Comparison of ENCODE assay signal across 14 cellular contexts in the genomic region with DNA sequence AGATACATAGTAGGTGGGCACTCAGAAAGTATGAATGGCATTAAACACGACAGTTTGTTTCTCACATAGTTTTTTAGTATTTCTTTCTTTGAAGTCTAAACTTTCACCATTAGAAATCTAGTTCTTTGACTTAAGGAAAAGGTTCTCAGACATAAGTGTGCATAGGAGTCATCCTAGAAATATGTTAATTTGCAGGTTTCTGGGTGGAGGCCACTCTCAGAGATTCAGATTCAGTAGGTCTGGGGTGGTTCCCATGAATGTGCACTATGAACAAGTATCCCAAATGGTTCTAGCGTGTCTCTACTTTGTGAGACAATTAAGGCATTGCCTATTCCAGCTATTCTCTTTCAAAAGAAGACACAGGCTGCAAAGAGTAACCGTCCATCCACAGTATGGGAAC.
DNase-seq lines count a peak whose midpoint lies in the region; ATAC-seq and TF ChIP-seq lines count a peak whose summit lies in the region.
"Had no signal": no experiment of that assay in that cellular context is flagged by ENCODE, and none has a peak within 500 bp of the region (broad histone marks: within the 10 kb centered on the region; RNA-seq: fewer than 3 reads in every experiment).

No MANE protein-coding gene starts in this region.

- TF ChIP-seq CTCF in left ventricle myocardium inferior (IDR thresholded peaks at IDR 0.05; ENCODE audit: borderline replicate concordance), result no peak
- TF ChIP-seq CTCF in PC-3 (conservative IDR thresholded peaks at IDR 0.05; ENCODE audit: low read depth, low read length), result no peak
- TF ChIP-seq CTCF in foreskin keratinocyte (conservative IDR thresholded peaks at IDR 0.05), result no peak
- TF ChIP-seq CTCF in stomach (IDR thresholded peaks at IDR 0.05), result no peak
- no peak for TF ChIP-seq CTCF in adrenal gland (IDR thresholded peaks at IDR 0.05)
- TF ChIP-seq CTCF in thyroid gland (IDR thresholded peaks at IDR 0.05), result no peak

- H3K4me2 ChIP-seq in PC-3 (ENCODE audit: low read length), result no peak overlapping the region
- H3K4me2 ChIP-seq: BLaER1 treated with 17β-estradiol and CSF1 and Interleukin-3, amounts not matched to agents 10 nM and 100 nM had no signal

- no peak overlapping the region for H2AFZ ChIP-seq in PC-3 (ENCODE audit: low read length)

- H3K4me1 ChIP-seq in left ventricle myocardium inferior (peaks cover 42% of the 10 kb centered on the region), PC-3 (ENCODE audit: insufficient read depth, low read length) (peaks cover 59% of the 10 kb centered on the region), foreskin keratinocyte (peaks cover 16% of the 10 kb centered on the region), stomach (no peaks in the 10 kb centered on the region), adrenal gland (replicated peaks in 1 of 2) (no peaks in the 10 kb centered on the region), thyroid gland (no peaks in the 10 kb centered on the region)
- H3K4me1 ChIP-seq: BLaER1 treated with 17β-estradiol and CSF1 and Interleukin-3, amounts not matched to agents 10 nM and 100 nM; HAP-1 had no signal

- CTCF ChIA-PET in PC-3 (lab: Charles Lee), result no interaction called here

- POLR2A ChIA-PET in PC-3 (lab: Charles Lee; ENCODE audit: unreplicated experiment), result no interaction called here

- H3K4me3 ChIP-seq in left ventricle myocardium inferior (no peak overlapping the region), PC-3 (ENCODE audit: low read length) (no peak overlapping the region), stomach (no peak overlapping the region), adrenal gland (no peak overlapping the region), thyroid gland (replicated peaks in 1 of 3) (no peak overlapping the region)
- H3K4me3 ChIP-seq: BLaER1 treated with 17β-estradiol and CSF1 and Interleukin-3, amounts not matched to agents 10 nM and 100 nM; HAP-1 had no signal

- H3F3A ChIP-seq in PC-3 (ENCODE audit: low read length, unreplicated experiment), result no peaks in the 10 kb centered on the region

- H3K36me3 ChIP-seq in left ventricle myocardium inferior (no peaks in the 10 kb centered on the region), PC-3 (ENCODE audit: low read depth, low read length) (no peaks in the 10 kb centered on the region), stomach (no peaks in the 10 kb centered on the region), adrenal gland (replicated peaks in 1 of 2) (no peaks in the 10 kb centered on the region), thyroid gland (no peaks in the 10 kb centered on the region)
- H3K36me3 ChIP-seq: BLaER1 treated with 17β-estradiol and CSF1 and Interleukin-3, amounts not matched to agents 10 nM and 100 nM; HAP-1 had no signal

- no peak for TF ChIP-seq EP300 in stomach (IDR thresholded peaks at IDR 0.05)

- no peak for TF ChIP-seq POLR2A in stomach (IDR thresholded peaks at IDR 0.05)
- no peak for TF ChIP-seq POLR2A in adrenal gland (IDR thresholded peaks at IDR 0.05)
- TF ChIP-seq POLR2A in thyroid gland (IDR thresholded peaks at IDR 0.05), result no peak

- intact Hi-C loops in left ventricle myocardium inferior (cut with micrococcal nuclease), result no loop called here
- intact Hi-C loops in left ventricle myocardium superior (cut with micrococcal nuclease), result no loop called here
- intact Hi-C loops in PC-3 (cut with micrococcal nuclease), result no loop called here
- intact Hi-C loops in stomach (cut with DNase I; ENCODE audit: low total_unique reads), result no loop called here
- intact Hi-C loops in adrenal gland (cut with DNase I), result no loop called here
- intact Hi-C loops in thyroid gland (cut with DNase I), result no loop called here

- H3K9me2 ChIP-seq in PC-3 (replicated peaks; ENCODE audit: low read length), result no peaks in the 10 kb centered on the region

- H3K27me3 ChIP-seq in left ventricle myocardium inferior (ENCODE audit: low read depth) (no peaks in the 10 kb centered on the region), PC-3 (ENCODE audit: low read length) (no peaks in the 10 kb centered on the region), foreskin keratinocyte (no peaks in the 10 kb centered on the region), stomach (no peaks in the 10 kb centered on the region), adrenal gland (no peaks in the 10 kb centered on the region), thyroid gland (no peaks in the 10 kb centered on the region)
- H3K27me3 ChIP-seq: BLaER1 treated with 17β-estradiol and CSF1 and Interleukin-3, amounts not matched to agents 10 nM and 100 nM had no signal

- ATAC-seq in left ventricle myocardium superior, result no peak
- no peak for ATAC-seq in PC-3
- ATAC-seq in foreskin keratinocyte, result no peak
- ATAC-seq: CD8-positive, alpha-beta T cell had no signal

- H3K27ac ChIP-seq in left ventricle myocardium inferior (replicated peaks) (peak overlapping the region; percentile 82), PC-3 (ENCODE audit: low read length) (no peak overlapping the region), foreskin keratinocyte (peak overlapping the region; percentile 20), stomach (no peak overlapping the region), adrenal gland (no peak overlapping the region), thyroid gland (no peak overlapping the region)
- H3K27ac ChIP-seq: BLaER1 treated with 17β-estradiol and CSF1 and Interleukin-3, amounts not matched to agents 10 nM and 100 nM had no signal

- H3K79me2 ChIP-seq in PC-3 (ENCODE audit: low read length), result no peaks in the 10 kb centered on the region

- no TSS peak for BruUV-seq in PC-3 (replicated peaks; lab: Mats Ljungman, UMichigan)

- H3K9ac ChIP-seq in PC-3 (ENCODE audit: low read length), result no peak overlapping the region
- H3K9ac ChIP-seq: BLaER1 treated with 17β-estradiol and CSF1 and Interleukin-3, amounts not matched to agents 10 nM and 100 nM had no signal

- 87 to 97% (median 92%) methylated on average over 3 of the region's 3 CpGs for WGBS in stomach, 5 donors
- 74 to 93% (median 80%) methylated on average over 3 of the region's 3 CpGs for WGBS in adrenal gland, 4 donors
- WGBS in thyroid gland, 2 donors, result 97 to 99% methylated on average over 3 of the region's 3 CpGs

- H3K9me3 ChIP-seq in left ventricle myocardium inferior (replicated peaks) (no peaks in the 10 kb centered on the region), PC-3 (ENCODE audit: low read length) (no peaks in the 10 kb centered on the region), stomach (no peaks in the 10 kb centered on the region), adrenal gland (replicated peaks in 1 of 3) (no peaks in the 10 kb centered on the region), thyroid gland (no peaks in the 10 kb centered on the region)
- H3K9me3 ChIP-seq: BLaER1 treated with 17β-estradiol and CSF1 and Interleukin-3, amounts not matched to agents 10 nM and 100 nM; HAP-1 had no signal

- no peaks in the 10 kb centered on the region for H4K20me1 ChIP-seq in PC-3 (ENCODE audit: low read length)
- H4K20me1 ChIP-seq: BLaER1 treated with 17β-estradiol and CSF1 and Interleukin-3, amounts not matched to agents 10 nM and 100 nM had no signal

- DNase-seq in left ventricle myocardium inferior (no peak), left ventricle myocardium superior (no peak), PC-3 (peak; percentile 22), foreskin keratinocyte (peak in 1 of 2 donors; percentile 67), stomach (no peak), adrenal gland (no peak), thyroid gland (no peak)
- DNase-seq: 8988T; Calu3; CD8-positive, alpha-beta T cell; DMS79 treated with DMSO at 0.1 percent for 48 hours; EL had no signal

Comparison
In these comparisons a context has a peak if more than half of its experiments do, and no peak if none do; other contexts are left out.
1. H3K27ac ChIP-seq: peak in left ventricle myocardium inferior (single experiment) and foreskin keratinocyte (single experiment); none in PC-3 (single experiment), stomach (0 of 5), adrenal gland (0 of 5) and thyroid gland (0 of 3).